In the genomic region with DNA sequence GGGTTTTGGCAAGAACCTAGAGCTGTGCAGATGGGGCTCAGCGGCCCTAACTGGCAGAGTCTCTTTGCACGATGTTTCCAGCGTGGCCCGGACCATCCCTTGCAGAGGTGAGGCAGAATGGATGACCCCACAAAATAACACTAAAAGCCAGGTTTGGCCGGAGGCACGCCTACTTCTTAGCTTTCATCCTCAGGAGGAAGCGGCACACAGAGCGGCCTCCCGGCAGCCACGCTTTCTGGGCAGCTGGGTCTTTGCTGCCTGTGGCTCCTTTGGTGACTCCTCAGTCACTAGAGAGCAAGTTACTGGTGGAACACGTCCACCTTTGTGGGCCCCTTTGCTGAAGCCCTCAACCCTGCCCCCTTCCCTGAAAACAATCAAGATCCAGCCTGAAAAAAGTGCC, we compare ENCODE assay signal across 28 cellular contexts. TPM values are rescaled to one million over a fixed set of nuclear protein-coding genes. Genes with fewer than 3 reads are reported as not detected.
A peak's percentile ranks its signal among the peaks of the same experiment; 100 is the strongest.
DNase-seq lines count a peak whose midpoint lies in the region; ATAC-seq and TF ChIP-seq lines count a peak whose summit lies in the region.
"Had no signal": no experiment of that assay in that cellular context is flagged by ENCODE, and none has a peak within 500 bp of the region (broad histone marks: within the 10 kb centered on the region; RNA-seq: fewer than 3 reads in every experiment).

No MANE protein-coding gene starts in this region.

- H4K8ac ChIP-seq in H9 (replicated peaks; ENCODE audit: insufficient read length, low read depth, low read length), result no peak overlapping the region

- H3K23me2 ChIP-seq in H9 (ENCODE audit: insufficient read length, low read depth, low read length, poor library complexity, severe bottlenecking), result no peaks in the 10 kb centered on the region

- no peak overlapping the region for H2BK12ac ChIP-seq in H9 (ENCODE audit: insufficient read length, low read depth, low read length)

- H3K27me3 ChIP-seq in H9 (ENCODE audit: insufficient read depth, low read length), result no peaks in the 10 kb centered on the region
- H3K27me3 ChIP-seq: SJCRH30 had no signal

- no peak overlapping the region for H3K56ac ChIP-seq in H9 (ENCODE audit: insufficient read length, low read depth, low read length)

- H3K4me1 ChIP-seq in H9 (ENCODE audit: insufficient read depth, low read length), result no peaks in the 10 kb centered on the region
- H3K4me1 ChIP-seq: SJCRH30 had no signal

- H3K9me3 ChIP-seq in H9 (ENCODE audit: control insufficient read depth, low read depth, low read length), result no peaks in the 10 kb centered on the region
- H3K9me3 ChIP-seq: SJCRH30 had no signal

- peak; percentile 42 for ATAC-seq in stimulated activated memory B cell treated with anti-CD40 and anti-IgM and Interleukin-4, amounts not matched to agents 10 μg/mL and 1 μg/mL and 100 μg/mL, for 72 hours
- ATAC-seq: SK-N-SH treated with all-trans-retinoic acid at 6 μM for 48 hours had no signal

- no peak overlapping the region for H3K9ac ChIP-seq in H9 (ENCODE audit: extremely low read depth, insufficient read length, low read length)
- H3K9ac ChIP-seq: GM23248 had no signal

- no peak overlapping the region for H3K18ac ChIP-seq in H9 (ENCODE audit: insufficient read length, low read depth, low read length)

- no peak overlapping the region for H2AFZ ChIP-seq in H9 (ENCODE audit: low read length)
- H2AFZ ChIP-seq: GM23248, PC-9 had no signal

- no peak overlapping the region for H3K23ac ChIP-seq in H9 (ENCODE audit: insufficient read length, low read depth, low read length)

- no peak overlapping the region for H3K4me2 ChIP-seq in H9 (ENCODE audit: insufficient read depth, insufficient read length, low read length)
- H3K4me2 ChIP-seq: PC-9 had no signal

- no peak for TF ChIP-seq CTCF in H9 (conservative IDR thresholded peaks at IDR 0.05)

- no peak overlapping the region for H2BK120ac ChIP-seq in H9 (ENCODE audit: low read depth, low read length, poor library complexity, severe bottlenecking)

- no peak for TF ChIP-seq POLR2A in erythroblast (IDR thresholded peaks at IDR 0.05; ENCODE audit: low read length)

- no peak overlapping the region for H2AK5ac ChIP-seq in H9 (ENCODE audit: insufficient read length, low read length)

- H3K27ac Mint-ChIP-seq in H9, result no peak overlapping the region
- no peak overlapping the region for H3K27ac Mint-ChIP-seq in stimulated activated memory B cell treated with anti-CD40 and anti-IgM and Interleukin-4, amounts not matched to agents 10 μg/mL and 1 μg/mL and 100 μg/mL, for 72 hours
- H3K27ac Mint-ChIP-seq: CD4-positive, alpha-beta memory T cell; HFFc6 had no signal

- H3K27ac ChIP-seq in H9 (ENCODE audit: insufficient read length, low read depth, low read length), result no peak overlapping the region
- H3K27ac ChIP-seq: GM23248, HL-60, PC-9, SJCRH30 had no signal

- H3K4me1 Mint-ChIP-seq in H9, result peaks cover 4 to 5% of the 10 kb centered on the region in 2 experiments; a peak in 2 of 4 replicates
- H3K4me1 Mint-ChIP-seq in stimulated activated memory B cell treated with anti-CD40 and anti-IgM and Interleukin-4, amounts not matched to agents 10 μg/mL and 1 μg/mL and 100 μg/mL, for 72 hours, result no peaks in the 10 kb centered on the region

- no peak overlapping the region for H3K14ac ChIP-seq in H9 (ENCODE audit: insufficient read depth, low read length)

- H3K79me1 ChIP-seq in H9 (ENCODE audit: insufficient read depth, low read depth, low read length, poor library complexity, severe bottlenecking), result no peaks in the 10 kb centered on the region

- H3K9me3 Mint-ChIP-seq in H9, result peaks cover 12% of the 10 kb centered on the region in 2 experiments
- H3K9me3 Mint-ChIP-seq in stimulated activated memory B cell treated with anti-CD40 and anti-IgM and Interleukin-4, amounts not matched to agents 10 μg/mL and 1 μg/mL and 100 μg/mL, for 72 hours, result no peaks in the 10 kb centered on the region
- H3K9me3 Mint-ChIP-seq: HFFc6 had no signal

- no peak overlapping the region for H2BK5ac ChIP-seq in H9 (ENCODE audit: insufficient read length, low read length)

- no peaks in the 10 kb centered on the region for H3K79me2 ChIP-seq in H9 (ENCODE audit: insufficient read depth, low read length)

- no peak overlapping the region for H4K91ac ChIP-seq in H9 (ENCODE audit: insufficient read length, low read depth, low read length)

- no peaks in the 10 kb centered on the region for H4K20me1 ChIP-seq in H9 (ENCODE audit: control insufficient read depth, insufficient read depth, insufficient read length)

- WGBS in H9 (ENCODE audit: extremely low coverage, insufficient read length, low lambda C conversion rate), result no CpG with 5 or more reads among the region's 11 CpGs

- no peak overlapping the region for H2BK20ac ChIP-seq in H9 (ENCODE audit: low read depth, low read length, poor library complexity, severe bottlenecking)

- H3K4me3 Mint-ChIP-seq in H9, result no peak overlapping the region
- H3K4me3 Mint-ChIP-seq in stimulated activated memory B cell treated with anti-CD40 and anti-IgM and Interleukin-4, amounts not matched to agents 10 μg/mL and 1 μg/mL and 100 μg/mL, for 72 hours, result no peak overlapping the region
- H3K4me3 Mint-ChIP-seq: CD4-positive, alpha-beta memory T cell; HFFc6 had no signal

- no peak overlapping the region for H2BK15ac ChIP-seq in H9 (ENCODE audit: low read depth, low read length)

- H4K5ac ChIP-seq in H9 (ENCODE audit: insufficient read length, low read depth, low read length), result no peak overlapping the region

- DNase-seq in activated effector memory CD4-positive, alpha-beta T cell treated with anti-CD3 and anti-CD28 coated beads, Interleukin-2, amount 50 U/mL, for 16 hours, result peak; percentile 56
- no peak for DNase-seq in activated effector memory CD4-positive, alpha-beta T cell treated with Interleukin-2 at 50 U/mL for 16 hours
- DNase-seq in H9, result peak; percentile 23
- DNase-seq in islet precursor cell, result peak; percentile 35
- no peak for DNase-seq in epidermal melanocyte (ENCODE audit: insufficient read length, low spot score)
- DNase-seq in putamen (ENCODE audit: low spot score), result no peak
- DNase-seq in erythroblast (lab: John Stamatoyannopoulos, UW), result no peak
- DNase-seq: CD4-positive, alpha-beta memory T cell; COR-L47; DMS53; GM23248; H7; HFFc6; Karpas-422; NCI-H1105; NCI-H1436 treated with DMSO at 0.1 percent for 48 hours; NCI-H187 treated with DMSO at 0.1 percent for 48 hours; NCI-H2171 treated with DMSO at 0.1 percent for 48 hours; NCI-H524; NCI-H774; PC-9; SJCRH30 had no signal

- no peak overlapping the region for H3T11ph ChIP-seq in H9 (ENCODE audit: low read length)

- no peak overlapping the region for H3K4ac ChIP-seq in H9 (ENCODE audit: low read depth, low read length)

- H3K27me3 Mint-ChIP-seq in H9 (ENCODE audit: low read depth), result peaks cover 9% of the 10 kb centered on the region
- no peaks in the 10 kb centered on the region for H3K27me3 Mint-ChIP-seq in stimulated activated memory B cell treated with anti-CD40 and anti-IgM and Interleukin-4, amounts not matched to agents 10 μg/mL and 1 μg/mL and 100 μg/mL, for 72 hours

- H3K36me3 Mint-ChIP-seq in H9 (ENCODE audit: insufficient read depth in 1 of 3, low read depth in 3 of 3), result no peaks in the 10 kb centered on the region; a peak in 1 of 7 replicates
- H3K36me3 Mint-ChIP-seq in stimulated activated memory B cell treated with anti-CD40 and anti-IgM and Interleukin-4, amounts not matched to agents 10 μg/mL and 1 μg/mL and 100 μg/mL, for 72 hours, result peaks cover 27% of the 10 kb centered on the region

RNA-seq across cellular contexts. Expression of a gene that starts 25.2 kb away (rescaled TPM):
- 0.33 TPM in 1 of 2 replicates, not detected in the other for total RNA-seq in H9 (2021)
- total RNA-seq: Daoy, GM23248, H7, PC-9, Right ventricle myocardium inferior, RPMI7951, SJCRH30 had no signal

Comparison
In these comparisons a context has a peak if more than half of its experiments do, and no peak if none do; other contexts are left out.
1. DNase-seq: peak in activated effector memory CD4-positive, alpha-beta T cell treated with anti-CD3 and anti-CD28 coated beads, Interleukin-2, amount 50 U/mL, for 16 hours (single experiment), H9 (single experiment) and islet precursor cell (single experiment); none in activated effector memory CD4-positive, alpha-beta T cell treated with Interleukin-2 at 50 U/mL for 16 hours (single experiment), epidermal melanocyte (single experiment), putamen (single experiment) and erythroblast (0 of 2).